21 cellular contexts compared by ENCODE assay signal in the genomic region with DNA sequence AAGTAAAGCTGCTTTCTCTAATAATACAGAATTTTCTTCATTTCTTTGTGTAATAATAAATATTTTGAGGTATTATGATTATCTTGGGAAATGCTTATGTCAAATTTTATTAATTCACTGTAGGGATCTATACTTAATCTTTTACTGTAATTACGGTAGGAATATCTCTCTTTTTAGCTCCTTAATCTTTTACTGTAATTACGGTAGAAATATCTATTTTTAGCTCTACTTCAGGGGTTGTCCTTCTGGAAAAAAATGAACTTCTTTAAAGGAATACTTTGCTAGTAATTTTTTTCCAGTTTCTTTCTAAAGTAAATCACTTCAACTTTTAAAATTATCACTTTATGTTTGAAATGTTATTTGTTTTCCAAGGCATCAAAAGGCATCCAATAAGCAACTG.
"Had no signal": no experiment of that assay in that cellular context is flagged by ENCODE, and none has a peak within 500 bp of the region (broad histone marks: within the 10 kb centered on the region; RNA-seq: fewer than 3 reads in every experiment).

No MANE protein-coding gene starts in this region.

- H3K27ac ChIP-seq: SK-N-MC had no signal

- H3K36me3 Mint-ChIP-seq: activated CD8-positive, alpha-beta memory T cell treated with anti-CD3 and anti-CD28 coated beads, Interleukin-2, amount 10 ng/mL, durations not matched to agents 7 days and 5 days had no signal

- ATAC-seq: activated CD8-positive, alpha-beta memory T cell treated with anti-CD3 and anti-CD28 coated beads, Interleukin-2, amount 10 ng/mL, durations not matched to agents 7 days and 5 days; activated naive CD4-positive, alpha-beta T cell treated with anti-CD3 and anti-CD28 coated beads, Interleukin-2, amount 50 U/mL, for 72 hours; activated naive CD8-positive, alpha-beta T cell treated with anti-CD3 and anti-CD28 coated beads, Interleukin-2, amount 50 U/mL, for 24 hours; PC-3 had no signal

- H3K4me1 Mint-ChIP-seq: activated CD8-positive, alpha-beta memory T cell treated with anti-CD3 and anti-CD28 coated beads, Interleukin-2, amount 10 ng/mL, durations not matched to agents 7 days and 5 days; activated naive CD8-positive, alpha-beta T cell treated with anti-CD3 and anti-CD28 coated beads, Interleukin-2, amount 50 U/mL, for 24 hours had no signal

- H3K4me3 ChIP-seq: SK-N-MC had no signal

- H3K27ac Mint-ChIP-seq: activated CD8-positive, alpha-beta memory T cell treated with anti-CD3 and anti-CD28 coated beads, Interleukin-2, amount 10 ng/mL, durations not matched to agents 7 days and 5 days; activated naive CD4-positive, alpha-beta T cell treated with anti-CD3 and anti-CD28 coated beads, Interleukin-2, amount 50 U/mL, for 72 hours; activated naive CD8-positive, alpha-beta T cell treated with anti-CD3 and anti-CD28 coated beads, Interleukin-2, amount 50 U/mL, for 24 hours; activated T-cell treated with anti-CD3 and anti-CD28 coated beads, Interleukin-2, amount 50 U/mL, for 24 hours; activated T-helper 1 cell treated with anti-CD3 and anti-CD28 coated beads, Interleukin-12 subunit alpha, Interleukin-12 subunit beta, Interleukin-2, Interleukin-4 antibody, amounts not matched to agents 30 ng/mL and 10 ng/mL and 1 ng/mL, durations not matched to agents 14 hours and 24 hours and 36 hours; T-helper 2 cell treated with Interferon-gamma antibody and Interleukin-4, amounts not matched to agents 5 μg/mL and 100 μg/mL, for 36 hours had no signal

- DNase-seq: activated CD4-positive, alpha-beta T cell treated with anti-CD3 and anti-CD28 coated beads for 48 hours; activated CD4-positive, alpha-beta T cell treated with anti-CD3 and anti-CD28 coated beads, Interleukin-2, amount 50 U/mL, for 4 hours; activated CD4-positive, CD25-positive, alpha-beta regulatory T cell treated with anti-CD3 and anti-CD28 coated beads, Interleukin-2, amount 50 U/mL, for 72 hours; activated CD8-positive, alpha-beta memory T cell treated with anti-CD3 and anti-CD28 coated beads, Interleukin-2, amount 10 ng/mL, durations not matched to agents 7 days and 5 days; activated effector memory CD4-positive, alpha-beta T cell treated with Interleukin-2 at 50 U/mL for 16 hours; activated naive CD4-positive, alpha-beta T cell; activated naive CD8-positive, alpha-beta T cell treated with anti-CD3 and anti-CD28 coated beads, Interleukin-2, amount 50 U/mL, for 24 hours; activated T-cell treated with anti-CD3 and anti-CD28 coated beads, Interleukin-2, amount 50 U/mL, for 24 hours; amygdala; cerebellar nuclear complex; Kasumi-1; KBM-7; NCI-H1930; NCI-H446; NCI-H524; PC-3; SHP77 treated with DMSO at 0.1 percent for 48 hours had no signal

- H3K27me3 Mint-ChIP-seq: activated CD8-positive, alpha-beta memory T cell treated with anti-CD3 and anti-CD28 coated beads, Interleukin-2, amount 10 ng/mL, durations not matched to agents 7 days and 5 days; activated naive CD8-positive, alpha-beta T cell treated with anti-CD3 and anti-CD28 coated beads, Interleukin-2, amount 50 U/mL, for 24 hours; activated T-cell treated with anti-CD3 and anti-CD28 coated beads, Interleukin-2, amount 50 U/mL, for 24 hours had no signal

- H3K4me3 Mint-ChIP-seq: activated CD8-positive, alpha-beta memory T cell treated with anti-CD3 and anti-CD28 coated beads, Interleukin-2, amount 10 ng/mL, durations not matched to agents 7 days and 5 days; activated naive CD8-positive, alpha-beta T cell treated with anti-CD3 and anti-CD28 coated beads, Interleukin-2, amount 50 U/mL, for 24 hours; activated T-cell treated with anti-CD3 and anti-CD28 coated beads, Interleukin-2, amount 50 U/mL, for 24 hours; activated T-helper 1 cell treated with anti-CD3 and anti-CD28 coated beads, Interleukin-12 subunit alpha, Interleukin-12 subunit beta, Interleukin-2, Interleukin-4 antibody, amounts not matched to agents 30 ng/mL and 10 ng/mL and 1 ng/mL, durations not matched to agents 14 hours and 24 hours and 36 hours; T-helper 2 cell treated with Interferon-gamma antibody and Interleukin-4, amounts not matched to agents 5 μg/mL and 100 μg/mL, for 36 hours had no signal
